Comparison of ENCODE assay signal across 17 cellular contexts in genomic region chr6:7445076-7445475, GRCh38. TPM values are rescaled to one million over a fixed set of nuclear protein-coding genes. Genes with fewer than 3 reads are reported as not detected.
"Had no signal": no experiment of that assay in that cellular context is flagged by ENCODE, and none has a peak within 500 bp of the region (broad histone marks: within the 10 kb centered on the region; RNA-seq: fewer than 3 reads in every experiment).

No MANE protein-coding gene starts in this region.

- DNase-seq: activated CD4-positive, CD25-positive, alpha-beta regulatory T cell treated with anti-CD3 and anti-CD28 coated beads, Interleukin-2, amount 50 U/mL, for 72 hours; activated naive CD4-positive, alpha-beta T cell treated with anti-CD3 and anti-CD28 coated beads, Interleukin-2, amount 10 ng/mL, durations not matched to agents 7 days and 5 days; amygdala; effector memory CD4-positive, alpha-beta T cell; hippocampal formation; mammary epithelial cell; mucosa of descending colon; naive thymus-derived CD4-positive, alpha-beta T cell; stimulated activated naive CD8-positive, alpha-beta T cell treated with anti-CD3 and anti-CD28 coated beads, Interleukin-15, Interleukin-2, amounts not matched to agents 100 U/mL and 50 U/mL, for 24 hours; upper lobe of right lung had no signal

- H3K27ac Mint-ChIP-seq: activated naive CD4-positive, alpha-beta T cell treated with anti-CD3 and anti-CD28 coated beads, Interleukin-2, amount 10 ng/mL, durations not matched to agents 7 days and 5 days; activated T-helper 17 cell treated with anti-CD3 and anti-CD28 coated beads, Interleukin-2, amount 50 U/mL, for 72 hours; naive thymus-derived CD4-positive, alpha-beta T cell had no signal

- H3K36me3 ChIP-seq: gastroesophageal sphincter, upper lobe of right lung had no signal

- H3K27ac ChIP-seq: gastroesophageal sphincter, upper lobe of right lung had no signal

- H3K4me3 Mint-ChIP-seq: activated naive CD4-positive, alpha-beta T cell treated with anti-CD3 and anti-CD28 coated beads, Interleukin-2, amount 10 ng/mL, durations not matched to agents 7 days and 5 days; activated T-helper 17 cell treated with anti-CD3 and anti-CD28 coated beads, Interleukin-2, amount 50 U/mL, for 72 hours; naive thymus-derived CD4-positive, alpha-beta T cell had no signal

- H3K9me3 ChIP-seq: gastroesophageal sphincter, mucosa of descending colon, upper lobe of right lung had no signal

- ATAC-seq: activated T-helper 17 cell treated with anti-CD3 and anti-CD28 coated beads, Interleukin-2, amount 50 U/mL, for 72 hours; gastroesophageal sphincter; left lobe of liver; mucosa of descending colon; naive thymus-derived CD4-positive, alpha-beta T cell; stimulated activated naive CD8-positive, alpha-beta T cell treated with anti-CD3 and anti-CD28 coated beads, Interleukin-15, Interleukin-2, amounts not matched to agents 100 U/mL and 50 U/mL, for 24 hours; upper lobe of right lung had no signal

- H3K4me1 Mint-ChIP-seq: activated T-helper 17 cell treated with anti-CD3 and anti-CD28 coated beads, Interleukin-2, amount 50 U/mL, for 72 hours had no signal

- H3K4me3 ChIP-seq: gastroesophageal sphincter, mucosa of descending colon, upper lobe of right lung had no signal

- H3K4me1 ChIP-seq: gastroesophageal sphincter, upper lobe of right lung had no signal

- H3K27me3 ChIP-seq: upper lobe of right lung had no signal

- FAIRE-seq: keratinocyte had no signal

- H3K36me3 Mint-ChIP-seq: activated naive CD4-positive, alpha-beta T cell treated with anti-CD3 and anti-CD28 coated beads, Interleukin-2, amount 10 ng/mL, durations not matched to agents 7 days and 5 days; naive thymus-derived CD4-positive, alpha-beta T cell had no signal

RNA-seq across cellular contexts. Expression of gene CAGE1, which starts 55.5 kb away (rescaled TPM):
- total RNA-seq: gastroesophageal sphincter; T-helper 2 cell treated with Interferon-gamma antibody and Interleukin-4, amounts not matched to agents 100 ng/mL and 5 ng/mL, for 36 hours; temporal lobe; upper lobe of right lung had no signal
- polyA plus RNA-seq: fibroblast of lung had no signal
